Comparison of ENCODE assay signal across 1 cellular context in genomic region chr10:122056431-122057094, GRCh38.
TF ChIP-seq lines count a peak whose summit lies in the region.

No MANE protein-coding gene starts in this region.

TF ChIP-seq in HepG2, 621 proteins besides CTCF, POLR2A, EP300 and RAD21 (continued from another document and continues in another):
- TF ChIP-seq, protein P1, sequence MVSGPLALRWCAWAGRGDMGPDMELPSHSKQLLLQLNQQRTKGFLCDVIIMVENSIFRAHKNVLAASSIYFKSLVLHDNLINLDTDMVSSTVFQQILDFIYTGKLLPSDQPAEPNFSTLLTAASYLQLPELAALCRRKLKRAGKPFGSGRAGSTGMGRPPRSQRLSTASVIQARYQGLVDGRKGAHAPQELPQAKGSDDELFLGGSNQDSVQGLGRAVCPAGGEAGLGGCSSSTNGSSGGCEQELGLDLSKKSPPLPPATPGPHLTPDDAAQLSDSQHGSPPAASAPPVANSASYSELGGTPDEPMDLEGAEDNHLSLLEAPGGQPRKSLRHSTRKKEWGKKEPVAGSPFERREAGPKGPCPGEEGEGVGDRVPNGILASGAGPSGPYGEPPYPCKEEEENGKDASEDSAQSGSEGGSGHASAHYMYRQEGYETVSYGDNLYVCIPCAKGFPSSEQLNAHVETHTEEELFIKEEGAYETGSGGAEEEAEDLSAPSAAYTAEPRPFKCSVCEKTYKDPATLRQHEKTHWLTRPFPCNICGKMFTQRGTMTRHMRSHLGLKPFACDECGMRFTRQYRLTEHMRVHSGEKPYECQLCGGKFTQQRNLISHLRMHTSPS (CRISPR knock-in tag; IDR thresholded peaks at IDR 0.05; ENCODE audit: low read depth): no peak
- TF ChIP-seq ZNF564 (CRISPR knock-in tag; IDR thresholded peaks at IDR 0.05) (no peak), NCOA2 (CRISPR knock-in tag; IDR thresholded peaks at IDR 0.05) (peak; percentile 85), ATM (IDR thresholded peaks at IDR 0.05; ENCODE audit: borderline replicate concordance) (no peak), JUNB (CRISPR knock-in tag; IDR thresholded peaks at IDR 0.05; ENCODE audit: borderline replicate concordance) (peak; percentile 95), KAT8 (CRISPR knock-in tag; IDR thresholded peaks at IDR 0.05) (0 out of 2 replicates have a peak, but pooled peaks have one; percentile 18), ZNF546 (CRISPR knock-in tag; conservative IDR thresholded peaks at IDR 0.05) (no peak), MEIS2 (CRISPR knock-in tag; IDR thresholded peaks at IDR 0.05) (no peak), ZNF510 (CRISPR knock-in tag; IDR thresholded peaks at IDR 0.05; ENCODE audit: low read depth) (no peak), ZNF207 (IDR thresholded peaks at IDR 0.05; ENCODE audit: borderline replicate concordance) (no peak), TEAD3 (CRISPR knock-in tag; optimal IDR thresholded peaks at IDR 0.05; ENCODE audit: borderline replicate concordance) (peak; percentile 53), NFYC (CRISPR knock-in tag; IDR thresholded peaks at IDR 0.05) (no peak), ZBTB33 (CRISPR knock-in tag; IDR thresholded peaks at IDR 0.05) (peak; percentile 47; the same call in 1 of the 2 replicates), ZNF773 (CRISPR knock-in tag; IDR thresholded peaks at IDR 0.05; ENCODE audit: borderline replicate concordance) (no peak), ZNF282 (IDR thresholded peaks at IDR 0.05; ENCODE audit: partially characterized antibody) (no peak), ZNF83 (CRISPR knock-in tag; IDR thresholded peaks at IDR 0.05; ENCODE audit: borderline replicate concordance) (no peak), ZNF737 (CRISPR knock-in tag; IDR thresholded peaks at IDR 0.05; ENCODE audit: borderline replicate concordance) (no peak), RFX5 (IDR thresholded peaks at IDR 0.05; ENCODE audit: low read depth, low read length) (no peak), ZMYM4 (CRISPR knock-in tag; IDR thresholded peaks at IDR 0.05) (0 out of 2 replicates have a peak, but pooled peaks have one; percentile 17), GABPA (IDR thresholded peaks at IDR 0.05; ENCODE audit: low read depth, low read length) (no peak), GABPA (CRISPR knock-in tag; IDR thresholded peaks at IDR 0.05; ENCODE audit: low read depth) (peak; percentile 45; the same call in 1 of the 2 replicates), ZNF44 (CRISPR knock-in tag; IDR thresholded peaks at IDR 0.05) (no peak), SAFB2 (CRISPR knock-in tag; IDR thresholded peaks at IDR 0.05; ENCODE audit: borderline replicate concordance, low read depth) (no peak), SIN3B (IDR thresholded peaks at IDR 0.05; ENCODE audit: low read length) (no peak), ZNF274 (CRISPR knock-in tag; IDR thresholded peaks at IDR 0.05) (no peak), FOXO1 (CRISPR knock-in tag; IDR thresholded peaks at IDR 0.05) (no peak; the same call in 1 of the 2 replicates), ASH2L (IDR thresholded peaks at IDR 0.05; ENCODE audit: insufficient read length, low read depth, low read length) (no peak), ZZZ3 (CRISPR knock-in tag; IDR thresholded peaks at IDR 0.05; ENCODE audit: borderline replicate concordance) (no peak), ZNF615 (CRISPR knock-in tag; IDR thresholded peaks at IDR 0.05; ENCODE audit: borderline replicate concordance) (no peak), SOX5 (CRISPR knock-in tag; IDR thresholded peaks at IDR 0.05; ENCODE audit: borderline replicate concordance) (peak; percentile 68; the same call in 1 of the 2 replicates), ZNF670 (CRISPR knock-in tag; IDR thresholded peaks at IDR 0.05; ENCODE audit: borderline replicate concordance) (no peak), DNMT1 (CRISPR knock-in tag; IDR thresholded peaks at IDR 0.05) (no peak), ZNF260 (CRISPR knock-in tag; IDR thresholded peaks at IDR 0.05; ENCODE audit: borderline replicate concordance, low read depth) (no peak), SOX6 (IDR thresholded peaks at IDR 0.05) (no peak), SOX6 (CRISPR knock-in tag; IDR thresholded peaks at IDR 0.05) (peak; percentile 59), BCL6 (CRISPR knock-in tag; IDR thresholded peaks at IDR 0.05) (no peak), GATAD2A (CRISPR knock-in tag; IDR thresholded peaks at IDR 0.05) (peak; percentile 49), WIZ (CRISPR knock-in tag; IDR thresholded peaks at IDR 0.05) (0 out of 2 replicates have a peak, but pooled peaks have one; percentile 39), ZNF776 (CRISPR knock-in tag; IDR thresholded peaks at IDR 0.05) (no peak), ATRX (CRISPR knock-in tag; IDR thresholded peaks at IDR 0.05; ENCODE audit: borderline replicate concordance) (no peak), POGZ (CRISPR knock-in tag; IDR thresholded peaks at IDR 0.05) (peak; percentile 53), PITX1 (CRISPR knock-in tag; IDR thresholded peaks at IDR 0.05) (peak; percentile 88), ZNF138 (CRISPR knock-in tag; IDR thresholded peaks at IDR 0.05; ENCODE audit: low read depth) (no peak)
- TF ChIP-seq, protein P2, sequence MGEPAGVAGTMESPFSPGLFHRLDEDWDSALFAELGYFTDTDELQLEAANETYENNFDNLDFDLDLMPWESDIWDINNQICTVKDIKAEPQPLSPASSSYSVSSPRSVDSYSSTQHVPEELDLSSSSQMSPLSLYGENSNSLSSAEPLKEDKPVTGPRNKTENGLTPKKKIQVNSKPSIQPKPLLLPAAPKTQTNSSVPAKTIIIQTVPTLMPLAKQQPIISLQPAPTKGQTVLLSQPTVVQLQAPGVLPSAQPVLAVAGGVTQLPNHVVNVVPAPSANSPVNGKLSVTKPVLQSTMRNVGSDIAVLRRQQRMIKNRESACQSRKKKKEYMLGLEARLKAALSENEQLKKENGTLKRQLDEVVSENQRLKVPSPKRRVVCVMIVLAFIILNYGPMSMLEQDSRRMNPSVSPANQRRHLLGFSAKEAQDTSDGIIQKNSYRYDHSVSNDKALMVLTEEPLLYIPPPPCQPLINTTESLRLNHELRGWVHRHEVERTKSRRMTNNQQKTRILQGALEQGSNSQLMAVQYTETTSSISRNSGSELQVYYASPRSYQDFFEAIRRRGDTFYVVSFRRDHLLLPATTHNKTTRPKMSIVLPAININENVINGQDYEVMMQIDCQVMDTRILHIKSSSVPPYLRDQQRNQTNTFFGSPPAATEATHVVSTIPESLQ (CRISPR knock-in tag; conservative IDR thresholded peaks at IDR 0.05): no peak
- TF ChIP-seq, protein P3, sequence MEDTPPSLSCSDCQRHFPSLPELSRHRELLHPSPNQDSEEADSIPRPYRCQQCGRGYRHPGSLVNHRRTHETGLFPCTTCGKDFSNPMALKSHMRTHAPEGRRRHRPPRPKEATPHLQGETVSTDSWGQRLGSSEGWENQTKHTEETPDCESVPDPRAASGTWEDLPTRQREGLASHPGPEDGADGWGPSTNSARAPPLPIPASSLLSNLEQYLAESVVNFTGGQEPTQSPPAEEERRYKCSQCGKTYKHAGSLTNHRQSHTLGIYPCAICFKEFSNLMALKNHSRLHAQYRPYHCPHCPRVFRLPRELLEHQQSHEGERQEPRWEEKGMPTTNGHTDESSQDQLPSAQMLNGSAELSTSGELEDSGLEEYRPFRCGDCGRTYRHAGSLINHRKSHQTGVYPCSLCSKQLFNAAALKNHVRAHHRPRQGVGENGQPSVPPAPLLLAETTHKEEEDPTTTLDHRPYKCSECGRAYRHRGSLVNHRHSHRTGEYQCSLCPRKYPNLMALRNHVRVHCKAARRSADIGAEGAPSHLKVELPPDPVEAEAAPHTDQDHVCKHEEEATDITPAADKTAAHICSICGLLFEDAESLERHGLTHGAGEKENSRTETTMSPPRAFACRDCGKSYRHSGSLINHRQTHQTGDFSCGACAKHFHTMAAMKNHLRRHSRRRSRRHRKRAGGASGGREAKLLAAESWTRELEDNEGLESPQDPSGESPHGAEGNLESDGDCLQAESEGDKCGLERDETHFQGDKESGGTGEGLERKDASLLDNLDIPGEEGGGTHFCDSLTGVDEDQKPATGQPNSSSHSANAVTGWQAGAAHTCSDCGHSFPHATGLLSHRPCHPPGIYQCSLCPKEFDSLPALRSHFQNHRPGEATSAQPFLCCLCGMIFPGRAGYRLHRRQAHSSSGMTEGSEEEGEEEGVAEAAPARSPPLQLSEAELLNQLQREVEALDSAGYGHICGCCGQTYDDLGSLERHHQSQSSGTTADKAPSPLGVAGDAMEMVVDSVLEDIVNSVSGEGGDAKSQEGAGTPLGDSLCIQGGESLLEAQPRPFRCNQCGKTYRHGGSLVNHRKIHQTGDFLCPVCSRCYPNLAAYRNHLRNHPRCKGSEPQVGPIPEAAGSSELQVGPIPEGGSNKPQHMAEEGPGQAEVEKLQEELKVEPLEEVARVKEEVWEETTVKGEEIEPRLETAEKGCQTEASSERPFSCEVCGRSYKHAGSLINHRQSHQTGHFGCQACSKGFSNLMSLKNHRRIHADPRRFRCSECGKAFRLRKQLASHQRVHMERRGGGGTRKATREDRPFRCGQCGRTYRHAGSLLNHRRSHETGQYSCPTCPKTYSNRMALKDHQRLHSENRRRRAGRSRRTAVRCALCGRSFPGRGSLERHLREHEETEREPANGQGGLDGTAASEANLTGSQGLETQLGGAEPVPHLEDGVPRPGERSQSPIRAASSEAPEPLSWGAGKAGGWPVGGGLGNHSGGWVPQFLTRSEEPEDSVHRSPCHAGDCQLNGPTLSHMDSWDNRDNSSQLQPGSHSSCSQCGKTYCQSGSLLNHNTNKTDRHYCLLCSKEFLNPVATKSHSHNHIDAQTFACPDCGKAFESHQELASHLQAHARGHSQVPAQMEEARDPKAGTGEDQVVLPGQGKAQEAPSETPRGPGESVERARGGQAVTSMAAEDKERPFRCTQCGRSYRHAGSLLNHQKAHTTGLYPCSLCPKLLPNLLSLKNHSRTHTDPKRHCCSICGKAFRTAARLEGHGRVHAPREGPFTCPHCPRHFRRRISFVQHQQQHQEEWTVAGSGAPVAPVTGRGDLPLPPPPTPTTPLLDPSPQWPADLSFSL (CRISPR knock-in tag; IDR thresholded peaks at IDR 0.05): no peak
- TF ChIP-seq, protein P4, sequence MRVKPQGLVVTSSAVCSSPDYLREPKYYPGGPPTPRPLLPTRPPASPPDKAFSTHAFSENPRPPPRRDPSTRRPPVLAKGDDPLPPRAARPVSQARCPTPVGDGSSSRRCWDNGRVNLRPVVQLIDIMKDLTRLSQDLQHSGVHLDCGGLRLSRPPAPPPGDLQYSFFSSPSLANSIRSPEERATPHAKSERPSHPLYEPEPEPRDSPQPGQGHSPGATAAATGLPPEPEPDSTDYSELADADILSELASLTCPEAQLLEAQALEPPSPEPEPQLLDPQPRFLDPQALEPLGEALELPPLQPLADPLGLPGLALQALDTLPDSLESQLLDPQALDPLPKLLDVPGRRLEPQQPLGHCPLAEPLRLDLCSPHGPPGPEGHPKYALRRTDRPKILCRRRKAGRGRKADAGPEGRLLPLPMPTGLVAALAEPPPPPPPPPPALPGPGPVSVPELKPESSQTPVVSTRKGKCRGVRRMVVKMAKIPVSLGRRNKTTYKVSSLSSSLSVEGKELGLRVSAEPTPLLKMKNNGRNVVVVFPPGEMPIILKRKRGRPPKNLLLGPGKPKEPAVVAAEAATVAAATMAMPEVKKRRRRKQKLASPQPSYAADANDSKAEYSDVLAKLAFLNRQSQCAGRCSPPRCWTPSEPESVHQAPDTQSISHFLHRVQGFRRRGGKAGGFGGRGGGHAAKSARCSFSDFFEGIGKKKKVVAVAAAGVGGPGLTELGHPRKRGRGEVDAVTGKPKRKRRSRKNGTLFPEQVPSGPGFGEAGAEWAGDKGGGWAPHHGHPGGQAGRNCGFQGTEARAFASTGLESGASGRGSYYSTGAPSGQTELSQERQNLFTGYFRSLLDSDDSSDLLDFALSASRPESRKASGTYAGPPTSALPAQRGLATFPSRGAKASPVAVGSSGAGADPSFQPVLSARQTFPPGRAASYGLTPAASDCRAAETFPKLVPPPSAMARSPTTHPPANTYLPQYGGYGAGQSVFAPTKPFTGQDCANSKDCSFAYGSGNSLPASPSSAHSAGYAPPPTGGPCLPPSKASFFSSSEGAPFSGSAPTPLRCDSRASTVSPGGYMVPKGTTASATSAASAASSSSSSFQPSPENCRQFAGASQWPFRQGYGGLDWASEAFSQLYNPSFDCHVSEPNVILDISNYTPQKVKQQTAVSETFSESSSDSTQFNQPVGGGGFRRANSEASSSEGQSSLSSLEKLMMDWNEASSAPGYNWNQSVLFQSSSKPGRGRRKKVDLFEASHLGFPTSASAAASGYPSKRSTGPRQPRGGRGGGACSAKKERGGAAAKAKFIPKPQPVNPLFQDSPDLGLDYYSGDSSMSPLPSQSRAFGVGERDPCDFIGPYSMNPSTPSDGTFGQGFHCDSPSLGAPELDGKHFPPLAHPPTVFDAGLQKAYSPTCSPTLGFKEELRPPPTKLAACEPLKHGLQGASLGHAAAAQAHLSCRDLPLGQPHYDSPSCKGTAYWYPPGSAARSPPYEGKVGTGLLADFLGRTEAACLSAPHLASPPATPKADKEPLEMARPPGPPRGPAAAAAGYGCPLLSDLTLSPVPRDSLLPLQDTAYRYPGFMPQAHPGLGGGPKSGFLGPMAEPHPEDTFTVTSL (CRISPR knock-in tag; IDR thresholded peaks at IDR 0.05; ENCODE audit: borderline replicate concordance): peak; percentile 83; the same call in 1 of the 2 replicates
- TF ChIP-seq, protein P5, sequence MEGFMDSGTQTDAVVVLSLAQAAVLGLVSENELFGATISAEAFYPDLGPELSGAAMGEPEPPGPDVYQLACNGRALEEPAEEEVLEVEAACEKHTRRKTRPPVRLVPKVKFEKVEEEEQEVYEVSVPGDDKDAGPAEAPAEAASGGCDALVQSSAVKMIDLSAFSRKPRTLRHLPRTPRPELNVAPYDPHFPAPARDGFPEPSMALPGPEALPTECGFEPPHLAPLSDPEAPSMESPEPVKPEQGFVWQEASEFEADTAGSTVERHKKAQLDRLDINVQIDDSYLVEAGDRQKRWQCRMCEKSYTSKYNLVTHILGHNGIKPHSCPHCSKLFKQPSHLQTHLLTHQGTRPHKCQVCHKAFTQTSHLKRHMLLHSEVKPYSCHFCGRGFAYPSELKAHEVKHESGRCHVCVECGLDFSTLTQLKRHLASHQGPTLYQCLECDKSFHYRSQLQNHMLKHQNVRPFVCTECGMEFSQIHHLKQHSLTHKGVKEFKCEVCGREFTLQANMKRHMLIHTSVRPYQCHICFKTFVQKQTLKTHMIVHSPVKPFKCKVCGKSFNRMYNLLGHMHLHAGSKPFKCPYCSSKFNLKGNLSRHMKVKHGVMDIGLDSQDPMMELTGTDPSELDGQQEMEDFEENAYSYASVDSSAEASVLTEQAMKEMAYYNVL (CRISPR knock-in tag; IDR thresholded peaks at IDR 0.05; ENCODE audit: borderline replicate concordance): no peak
- TF ChIP-seq, protein P6, sequence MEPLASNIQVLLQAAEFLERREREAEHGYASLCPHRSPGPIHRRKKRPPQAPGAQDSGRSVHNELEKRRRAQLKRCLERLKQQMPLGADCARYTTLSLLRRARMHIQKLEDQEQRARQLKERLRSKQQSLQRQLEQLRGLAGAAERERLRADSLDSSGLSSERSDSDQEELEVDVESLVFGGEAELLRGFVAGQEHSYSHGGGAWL (CRISPR knock-in tag; IDR thresholded peaks at IDR 0.05): no peak
